16 cellular contexts compared by ENCODE assay signal in genomic region chr15:42602501-42602900, GRCh38.
"Had no signal": no experiment of that assay in that cellular context is flagged by ENCODE, and none has a peak within 500 bp of the region (broad histone marks: within the 10 kb centered on the region; RNA-seq: fewer than 3 reads in every experiment).

No MANE protein-coding gene starts in this region.

- DNase-seq: activated CD4-positive, alpha-beta T cell treated with anti-CD3 and anti-CD28 coated beads for 4 hours; activated CD8-positive, alpha-beta memory T cell treated with anti-CD3 and anti-CD28 coated beads, Interleukin-2, amount 50 U/mL, for 4 hours; activated CD8-positive, alpha-beta T cell treated with anti-CD3 and anti-CD28 coated beads for 36 hours; aorta; MV-4-11; NCI-H1105 treated with DMSO at 0.1 percent for 48 hours; NCI-H1436 treated with DMSO at 0.1 percent for 48 hours; NCI-H187; NCI-H446; NCI-H524 treated with DMSO at 0.1 percent for 48 hours; RPMI8226; T-cell; WERI-Rb-1 had no signal

- H3K27ac ChIP-seq: SK-N-MC, WERI-Rb-1 had no signal

- H3K4me3 ChIP-seq: SK-N-MC had no signal

- ATAC-seq: activated CD8-positive, alpha-beta T cell treated with anti-CD3 and anti-CD28 coated beads for 36 hours; Panc1; Right ventricle myocardium inferior; T-cell had no signal
